In genomic region chr1:155167166-155168104, GRCh38 we compare ENCODE assay signal across 1 cellular context.
TF ChIP-seq lines count a peak whose summit lies in the region.

No MANE protein-coding gene starts in this region.

TF ChIP-seq in A549, 52 proteins besides CTCF, POLR2A, EP300 and RAD21:
- TF ChIP-seq CBX8 (IDR thresholded peaks at IDR 0.05), result no peak
- no peak for TF ChIP-seq FOXS1 (CRISPR knock-in tag; IDR thresholded peaks at IDR 0.05)
- no peak for TF ChIP-seq ZSCAN20 (CRISPR knock-in tag; IDR thresholded peaks at IDR 0.05)
- TF ChIP-seq EHF (CRISPR knock-in tag; IDR thresholded peaks at IDR 0.05), result no peak
- TF ChIP-seq USF2 (IDR thresholded peaks at IDR 0.05), result no peak
- TF ChIP-seq RCOR1 (IDR thresholded peaks at IDR 0.05; ENCODE audit: low read depth, low read length), result no peak
- TF ChIP-seq MYC (IDR thresholded peaks at IDR 0.05; ENCODE audit: borderline replicate concordance, low read length), result no peak
- no peak for TF ChIP-seq HMGXB4 (CRISPR knock-in tag; IDR thresholded peaks at IDR 0.05; ENCODE audit: borderline replicate concordance)
- TF ChIP-seq HOXB5 (CRISPR knock-in tag; IDR thresholded peaks at IDR 0.05), result no peak
- TF ChIP-seq SREBF2 (IDR thresholded peaks at IDR 0.05), result no peak
- TF ChIP-seq BCL3 (IDR thresholded peaks at IDR 0.05), result no peak
- peak; percentile 65; the same call in 1 of the 2 replicates for TF ChIP-seq CHD4 (IDR thresholded peaks at IDR 0.05; ENCODE audit: borderline replicate concordance)
- no peak for TF ChIP-seq ATOH8 (CRISPR knock-in tag; IDR thresholded peaks at IDR 0.05; ENCODE audit: low read depth)
- TF ChIP-seq HOXB13 (CRISPR knock-in tag; IDR thresholded peaks at IDR 0.05; ENCODE audit: low read depth), result no peak
- TF ChIP-seq ELK1 (IDR thresholded peaks at IDR 0.05; ENCODE audit: low read depth, low read length), result no peak
- TF ChIP-seq CHD2 (IDR thresholded peaks at IDR 0.05; ENCODE audit: low read length, partially characterized antibody), result no peak
- TF ChIP-seq RARB (CRISPR knock-in tag; IDR thresholded peaks at IDR 0.05), result no peak
- TF ChIP-seq HDAC2 (IDR thresholded peaks at IDR 0.05), result no peak
- TF ChIP-seq BHLHE40 (IDR thresholded peaks at IDR 0.05; ENCODE audit: low read depth, low read length), result no peak
- TF ChIP-seq MAX (IDR thresholded peaks at IDR 0.05), result peak; percentile 43; the same call in 1 of the 2 replicates
- TF ChIP-seq TFCP2L1 (CRISPR knock-in tag; IDR thresholded peaks at IDR 0.05), result no peak
- no peak for TF ChIP-seq MAFK (IDR thresholded peaks at IDR 0.05; ENCODE audit: partially characterized antibody)
- TF ChIP-seq SMC3 (IDR thresholded peaks at IDR 0.05), result peak; percentile 64
- TF ChIP-seq JUNB (IDR thresholded peaks at IDR 0.05), result no peak
- no peak for TF ChIP-seq ZC3H11A (IDR thresholded peaks at IDR 0.05)
- no peak for TF ChIP-seq ZFP36 (IDR thresholded peaks at IDR 0.05; ENCODE audit: borderline replicate concordance, partially characterized antibody)
- no peak for TF ChIP-seq FOSL2 (IDR thresholded peaks at IDR 0.05)
- TF ChIP-seq FOSL2 (CRISPR knock-in tag; IDR thresholded peaks at IDR 0.05), result peak; percentile 49
- TF ChIP-seq PBX3 (IDR thresholded peaks at IDR 0.05), result no peak
- TF ChIP-seq NPAS2 (CRISPR knock-in tag; IDR thresholded peaks at IDR 0.05; ENCODE audit: borderline replicate concordance), result no peak
